ENCODE assay signal across 24 cellular contexts in genomic region chr20:25512709-25513108, GRCh38.
"Had no signal": no experiment of that assay in that cellular context is flagged by ENCODE, and none has a peak within 500 bp of the region (broad histone marks: within the 10 kb centered on the region; RNA-seq: fewer than 3 reads in every experiment).

No MANE protein-coding gene starts in this region.

- H3K27ac ChIP-seq: lower lobe of right lung, ovary, prostate gland, stomach, testis, thyroid gland, transverse colon, upper lobe of left lung, vagina had no signal

- H3K4me1 Mint-ChIP-seq: mesothelial cell of epicardium; stimulated activated naive B cell treated with anti-CD40 and anti-IgM and Interleukin-4, amounts not matched to agents 10 μg/mL and 1 μg/mL and 100 μg/mL, for 72 hours had no signal

- ATAC-seq: lower lobe of right lung; natural killer cell; right cardiac atrium; stimulated activated naive B cell treated with anti-CD40 and anti-IgM and Interleukin-4, amounts not matched to agents 10 μg/mL and 1 μg/mL and 100 μg/mL, for 72 hours; stimulated activated naive CD8-positive, alpha-beta T cell treated with anti-CD3 and anti-CD28 coated beads, Interleukin-15, Interleukin-2, amounts not matched to agents 100 U/mL and 50 U/mL, for 24 hours had no signal

- FAIRE-seq: kidney had no signal

- H3K4me3 Mint-ChIP-seq: mesothelial cell of epicardium; natural killer cell; nephron progenitor cell; stimulated activated naive B cell treated with anti-CD40 and anti-IgM and Interleukin-4, amounts not matched to agents 10 μg/mL and 1 μg/mL and 100 μg/mL, for 72 hours had no signal

- H3K27me3 Mint-ChIP-seq: naive B cell had no signal

- H3K36me3 ChIP-seq: ovary, transverse colon had no signal

- H3K27me3 ChIP-seq: ovary, stomach, testis, thyroid gland, transverse colon, upper lobe of left lung, vagina had no signal

- H3K4me3 ChIP-seq: lower lobe of right lung, ovary, prostate gland, smooth muscle cell, stomach, testis, thyroid gland, transverse colon, upper lobe of left lung, vagina had no signal

- H3K4me2 ChIP-seq: smooth muscle cell had no signal

- H3K27ac Mint-ChIP-seq: mesothelial cell of epicardium; natural killer cell; nephron progenitor cell; stimulated activated naive B cell treated with anti-CD40 and anti-IgM and Interleukin-4, amounts not matched to agents 10 μg/mL and 1 μg/mL and 100 μg/mL, for 72 hours had no signal

- H3K9me3 ChIP-seq: prostate gland, testis, thyroid gland had no signal

- H3K4me1 ChIP-seq: lower lobe of right lung, prostate gland, testis, upper lobe of left lung, vagina had no signal

- DNase-seq: hippocampal formation; kidney; lower lobe of right lung; mammary epithelial cell; mesenchymal stem cell; naive B cell; natural killer cell; nephron progenitor cell; ovary; retina; right cardiac atrium; stimulated activated CD4-positive, alpha-beta T cell treated with anti-CD3 and anti-CD28 coated beads, Interleukin-2, amount 100 ng/mL, for 24 hours; stimulated activated CD4-positive, alpha-beta T cell treated with anti-CD3 and anti-CD28 coated beads, Interleukin-4, amount 100 ng/mL, for 1 hour; stimulated activated naive B cell treated with anti-CD40 and anti-IgM and Interleukin-4, amounts not matched to agents 10 μg/mL and 1 μg/mL and 100 μg/mL, for 72 hours; stimulated activated naive CD8-positive, alpha-beta T cell treated with anti-CD3 and anti-CD28 coated beads, Interleukin-15, Interleukin-2, amounts not matched to agents 100 U/mL and 50 U/mL, for 24 hours; stomach; testis; thyroid gland; transverse colon had no signal
